27 cellular contexts compared by ENCODE assay signal in genomic region chr2:21535826-21536225, GRCh38.
"Had no signal": no experiment of that assay in that cellular context is flagged by ENCODE, and none has a peak within 500 bp of the region (broad histone marks: within the 10 kb centered on the region; RNA-seq: fewer than 3 reads in every experiment).

No MANE protein-coding gene starts in this region.

- H3K4me1 ChIP-seq: gastrocnemius medialis, heart left ventricle, neural progenitor cell, prostate gland, right atrium auricular region, stomach, thyroid gland, vagina had no signal

- H2AFZ ChIP-seq: hepatocyte, neural progenitor cell had no signal

- H3K36me3 ChIP-seq: gastrocnemius medialis, heart left ventricle, neural progenitor cell, prostate gland, right atrium auricular region, sigmoid colon, stomach, thyroid gland had no signal

- H3K9ac ChIP-seq: neural progenitor cell had no signal

- H3K27ac ChIP-seq: dorsolateral prefrontal cortex, epithelial cell of prostate, gastrocnemius medialis, heart left ventricle, hepatocyte, neural progenitor cell, prostate gland, right atrium auricular region, sigmoid colon, stomach, thyroid gland, vagina had no signal

- H3K4me3 Mint-ChIP-seq: naive thymus-derived CD4-positive, alpha-beta T cell; nephron; neural progenitor cell; stimulated activated effector memory CD8-positive, alpha-beta T cell treated with anti-CD3 and anti-CD28 coated beads, Interleukin-12 subunit alpha, Interleukin-12 subunit beta, amount 100 ng/mL, for 72 hours had no signal

- H3K27ac Mint-ChIP-seq: naive thymus-derived CD4-positive, alpha-beta T cell; nephron; neural progenitor cell; stimulated activated effector memory CD8-positive, alpha-beta T cell treated with anti-CD3 and anti-CD28 coated beads, Interleukin-12 subunit alpha, Interleukin-12 subunit beta, amount 100 ng/mL, for 72 hours had no signal

- H3K27me3 Mint-ChIP-seq: naive thymus-derived CD4-positive, alpha-beta T cell had no signal

- H3K9me3 ChIP-seq: prostate gland, thyroid gland had no signal

- DNase-seq: dorsolateral prefrontal cortex; effector CD4-positive, alpha-beta T cell; foreskin fibroblast; gastrocnemius medialis; heart left ventricle; kidney; mesenchymal stem cell; midbrain; naive thymus-derived CD4-positive, alpha-beta T cell; nucleus accumbens; sigmoid colon; stimulated activated CD4-positive, alpha-beta T cell treated with anti-CD3 and anti-CD28 coated beads, Interleukin-2, amount 100 ng/mL, for 24 hours; stimulated activated CD4-positive, alpha-beta T cell treated with anti-CD3 and anti-CD28 coated beads, Interleukin-4, amount 100 ng/mL, for 24 hours; stimulated activated naive CD4-positive, alpha-beta T cell treated with Interleukin-2 at 50 U/mL for 16 hours; stomach; thyroid gland; trophoblast cell had no signal

- H3K36me3 Mint-ChIP-seq: stimulated activated effector memory CD8-positive, alpha-beta T cell treated with anti-CD3 and anti-CD28 coated beads, Interleukin-12 subunit alpha, Interleukin-12 subunit beta, amount 100 ng/mL, for 72 hours had no signal

- H3K4me2 ChIP-seq: hepatocyte, neural progenitor cell had no signal

- H3K4me1 Mint-ChIP-seq: naive thymus-derived CD4-positive, alpha-beta T cell; nephron; neural progenitor cell; stimulated activated effector memory CD8-positive, alpha-beta T cell treated with anti-CD3 and anti-CD28 coated beads, Interleukin-12 subunit alpha, Interleukin-12 subunit beta, amount 100 ng/mL, for 72 hours had no signal

- ATAC-seq: esophagus mucosa; gastrocnemius medialis; heart left ventricle; left lobe of liver; naive thymus-derived CD4-positive, alpha-beta T cell; stimulated activated effector memory CD8-positive, alpha-beta T cell treated with anti-CD3 and anti-CD28 coated beads, Interleukin-12 subunit alpha, Interleukin-12 subunit beta, amount 100 ng/mL, for 72 hours had no signal

- FAIRE-seq: kidney had no signal

- H3K4me3 ChIP-seq: dorsolateral prefrontal cortex, gastrocnemius medialis, heart left ventricle, hepatocyte, neural progenitor cell, prostate gland, right atrium auricular region, sigmoid colon, stomach, thyroid gland, vagina had no signal

- H3K79me2 ChIP-seq: hepatocyte had no signal

- H3K27me3 ChIP-seq: dorsolateral prefrontal cortex, gastrocnemius medialis, heart left ventricle, hepatocyte, neural progenitor cell, right atrium auricular region, sigmoid colon, stomach, thyroid gland, vagina had no signal
